In the genomic region with DNA sequence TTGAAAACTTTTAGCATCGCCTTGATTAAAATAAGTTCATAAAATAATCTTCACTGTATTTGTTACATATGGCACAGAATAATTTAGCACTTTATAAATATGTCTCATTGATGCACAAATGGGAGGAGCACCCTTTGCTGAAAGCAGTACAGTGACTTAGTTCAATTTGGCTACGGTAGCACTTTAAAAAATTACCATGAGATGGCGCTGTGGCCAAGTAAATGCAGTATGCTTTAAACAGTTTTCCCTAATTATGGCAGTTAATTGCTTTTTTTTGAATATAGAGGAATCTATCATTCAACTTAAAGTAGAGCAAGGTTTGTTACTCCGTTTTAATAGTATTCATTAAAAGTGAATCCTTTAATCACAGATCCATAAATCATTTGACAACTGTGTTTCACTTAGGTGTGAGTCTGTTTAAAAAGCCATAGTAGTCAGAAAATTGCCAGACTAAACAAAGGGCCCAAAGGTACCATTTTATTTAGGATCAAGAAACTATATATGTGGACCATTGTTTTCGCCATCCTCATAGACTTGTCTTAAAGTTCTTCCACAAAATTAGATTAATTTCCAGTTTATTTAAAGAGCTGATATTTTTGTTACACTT, we compare ENCODE assay signal across 8 cellular contexts. TPM values are rescaled to one million over a fixed set of nuclear protein-coding genes. Genes with fewer than 3 reads are reported as not detected.
DNase-seq lines count a peak whose midpoint lies in the region; ATAC-seq and TF ChIP-seq lines count a peak whose summit lies in the region.

No MANE protein-coding gene starts in this region.

- ATAC-seq in mucosa of descending colon (peak; percentile 59), GM21515 (IDR thresholded peaks at IDR 0.05; ENCODE audit: unreplicated experiment) (no peak)

- intact Hi-C loops in activated naive CD4-positive, alpha-beta T cell treated with anti-CD3 and anti-CD28 coated beads for 36 hours (cut with micrococcal nuclease), result loop anchor here (1.0 to 2.0 kb wide), 3 partner anchors 63 to 943 kb away; no protein-coding TSS in a partner anchor
- intact Hi-C loops in mucosa of descending colon (cut with DNase I, micrococcal nuclease), result loop anchor here in 1 of 2 donors (5.0 kb wide), 1 partner anchor 941 kb away; no protein-coding TSS in a partner anchor

- in situ Hi-C loops in KBM-7 (cut with MboI; ENCODE audit: low pct_unique_long_range_greater_than_20kb, low sequenced_read_pairs), result no loop called here

- H3K4me1 ChIP-seq in mucosa of descending colon (ENCODE audit: low read depth), result no peaks in the 10 kb centered on the region

- CTCF ChIA-PET in activated naive CD4-positive, alpha-beta T cell treated with anti-CD3 and anti-CD28 coated beads for 36 hours (lab: Charles Lee), result interaction anchor here (0.6 to 1.4 kb wide), 7 partner anchors 13 to 1148 kb away, joined by 3 read pairs; no protein-coding TSS in a partner anchor

- no peaks in the 10 kb centered on the region for H3K4me1 Mint-ChIP-seq in activated naive CD4-positive, alpha-beta T cell treated with anti-CD3 and anti-CD28 coated beads for 36 hours (ENCODE audit: low read depth)

- H3K9me3 ChIP-seq in SK-N-MC (ENCODE audit: low read depth, low read length) (no peaks in the 10 kb centered on the region), mucosa of descending colon (no peaks in the 10 kb centered on the region)

- H3K36me3 ChIP-seq in SK-N-MC (ENCODE audit: insufficient read depth, low read length) (no peaks in the 10 kb centered on the region), mucosa of descending colon (ENCODE audit: low read depth) (no peaks in the 10 kb centered on the region)

- H3K4me3 Mint-ChIP-seq in activated naive CD4-positive, alpha-beta T cell treated with anti-CD3 and anti-CD28 coated beads for 36 hours, result no peak overlapping the region

- H3K4me3 ChIP-seq in SK-N-MC, result no peak overlapping the region
- no peak overlapping the region for H3K4me3 ChIP-seq in mucosa of descending colon

- TF ChIP-seq CTCF in mucosa of descending colon (IDR thresholded peaks at IDR 0.05), result no peak

- H3K9me3 Mint-ChIP-seq in activated naive CD4-positive, alpha-beta T cell treated with anti-CD3 and anti-CD28 coated beads for 36 hours, result no peaks in the 10 kb centered on the region

- no peaks in the 10 kb centered on the region for H3K27me3 Mint-ChIP-seq in activated naive CD4-positive, alpha-beta T cell treated with anti-CD3 and anti-CD28 coated beads for 36 hours (ENCODE audit: low read depth)

- H3K36me3 Mint-ChIP-seq in activated naive CD4-positive, alpha-beta T cell treated with anti-CD3 and anti-CD28 coated beads for 36 hours (ENCODE audit: low read depth), result no peaks in the 10 kb centered on the region

- no peak overlapping the region for H3K9ac ChIP-seq in SK-N-MC (ENCODE audit: insufficient read length)

- H3K27ac ChIP-seq in SK-N-MC, result no peak overlapping the region

- peak; percentile 63 for DNase-seq in activated naive CD4-positive, alpha-beta T cell treated with anti-CD3 and anti-CD28 coated beads for 36 hours
- DNase-seq in activated naive CD4-positive, alpha-beta T cell (lab: John Stamatoyannopoulos, UW), result no peak
- DNase-seq in KBM-7 (peak; percentile 51), SK-N-MC (ENCODE audit: low read depth, low spot score) (peak; percentile 56), dermis microvascular lymphatic vessel endothelial cell (ENCODE audit: low read depth in 2 of 2) (peak; percentile 32 to 53), mucosa of descending colon (peak in 1 of 3 donors; percentile 80), NK-92 (lab: John Stamatoyannopoulos, UW; ENCODE audit: unreplicated experiment) (no peak)

- no peak overlapping the region for H3K27ac Mint-ChIP-seq in activated naive CD4-positive, alpha-beta T cell treated with anti-CD3 and anti-CD28 coated beads for 36 hours

RNA-seq across cellular contexts. Expression of a gene that starts 34.7 kb away (rescaled TPM):
- 100 to 1,000 TPM; 150 to 153 TPM for total RNA-seq in activated naive CD4-positive, alpha-beta T cell treated with anti-CD3 and anti-CD28 coated beads for 36 hours
- total RNA-seq in dermis microvascular lymphatic vessel endothelial cell, result 69.7 and 86.4 TPM in 2 replicates
- 10 to 100 TPM; 86.1 to 98.0 (median 97.0) TPM for total RNA-seq in mucosa of descending colon

Comparison
In these comparisons a context has a peak if more than half of its experiments do, and no peak if none do; other contexts are left out.
1. DNase-seq: peak in activated naive CD4-positive, alpha-beta T cell treated with anti-CD3 and anti-CD28 coated beads for 36 hours (single experiment), KBM-7 (single experiment), SK-N-MC (single experiment) and dermis microvascular lymphatic vessel endothelial cell (2 of 2); none in activated naive CD4-positive, alpha-beta T cell (0 of 4) and NK-92 (single experiment).